In the genomic region with DNA sequence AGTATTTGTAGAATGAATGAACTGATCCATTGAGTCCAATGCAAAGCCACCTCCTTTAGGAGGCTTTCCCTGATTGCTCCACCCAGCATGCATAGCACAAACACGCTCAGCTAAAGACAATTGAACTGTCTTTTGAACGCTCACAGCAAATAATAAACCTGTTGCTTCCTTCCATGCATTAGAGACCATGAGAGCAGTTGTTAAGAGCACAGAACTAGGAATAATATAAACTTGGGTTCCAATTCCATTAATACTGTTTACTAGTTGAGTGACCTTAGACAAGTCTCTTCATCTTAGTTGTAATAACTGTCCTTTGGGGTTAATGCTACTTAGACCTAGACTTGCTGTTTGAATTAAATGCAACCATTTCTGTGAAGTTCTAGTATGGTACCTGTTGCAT, we compare ENCODE assay signal across 11 cellular contexts. TPM values are rescaled to one million over a fixed set of nuclear protein-coding genes. Genes with fewer than 3 reads are reported as not detected.
DNase-seq lines count a peak whose midpoint lies in the region; ATAC-seq and TF ChIP-seq lines count a peak whose summit lies in the region.
"Had no signal": no experiment of that assay in that cellular context is flagged by ENCODE, and none has a peak within 500 bp of the region (broad histone marks: within the 10 kb centered on the region; RNA-seq: fewer than 3 reads in every experiment).

No MANE protein-coding gene starts in this region.

- no peak for DNase-seq in CD8-positive, alpha-beta T cell
- no peak for DNase-seq in central memory CD8-positive, alpha-beta T cell (ENCODE audit: low spot score in 2 of 2)
- DNase-seq in NCI-H526 treated with DMSO at 0.1 percent for 48 hours (lab: John Stamatoyannopoulos, UW): no peak
- DNase-seq in lower lobe of right lung: no peak
- DNase-seq: NCI-H2171 had no signal

- H3K4me3 Mint-ChIP-seq in CD8-positive, alpha-beta T cell: no peak overlapping the region
- H3K4me3 Mint-ChIP-seq in central memory CD8-positive, alpha-beta T cell: no peak overlapping the region

- no peaks in the 10 kb centered on the region for H3K27me3 Mint-ChIP-seq in CD8-positive, alpha-beta T cell (ENCODE audit: low read depth)
- no peaks in the 10 kb centered on the region for H3K27me3 Mint-ChIP-seq in central memory CD8-positive, alpha-beta T cell

- H3K27ac Mint-ChIP-seq in CD8-positive, alpha-beta T cell: peak overlapping the region; percentile 98
- peak overlapping the region; percentile 99 for H3K27ac Mint-ChIP-seq in central memory CD8-positive, alpha-beta T cell (ENCODE audit: low read depth)

- no peaks in the 10 kb centered on the region for H3K36me3 Mint-ChIP-seq in CD8-positive, alpha-beta T cell
- H3K36me3 Mint-ChIP-seq in central memory CD8-positive, alpha-beta T cell (ENCODE audit: insufficient read depth): peaks cover 19% of the 10 kb centered on the region
- H3K36me3 Mint-ChIP-seq: mesothelial cell of epicardium had no signal

- POLR2A ChIA-PET in CD8-positive, alpha-beta T cell (lab: Charles Lee): interaction anchor here (0.8 kb wide), 1 partner anchor 12 kb away, joined by 3 read pairs; no protein-coding TSS in a partner anchor

- CTCF ChIA-PET in CD8-positive, alpha-beta T cell (lab: Charles Lee): interaction anchor here (1.2 kb wide), 1 partner anchor 26 kb away, joined by 5 read pairs; no protein-coding TSS in a partner anchor

- H3K9me3 ChIP-seq in CD8-positive, alpha-beta T cell (ENCODE audit: low read length): no peaks in the 10 kb centered on the region
- H3K9me3 ChIP-seq in KOPT-K1 (ENCODE audit: insufficient read depth, low read length, poor library complexity, severe bottlenecking) (no peaks in the 10 kb centered on the region), skeletal muscle tissue (ENCODE audit: control insufficient read depth in 3 of 3, low read length in 3 of 3) (no peaks in the 10 kb centered on the region), lower lobe of right lung (no peaks in the 10 kb centered on the region)

- no peaks in the 10 kb centered on the region for H3K9me3 Mint-ChIP-seq in CD8-positive, alpha-beta T cell
- H3K9me3 Mint-ChIP-seq in central memory CD8-positive, alpha-beta T cell: no peaks in the 10 kb centered on the region
- H3K9me3 Mint-ChIP-seq: mesothelial cell of epicardium had no signal

- no peak for ATAC-seq in CD8-positive, alpha-beta T cell
- no peak for ATAC-seq in central memory CD8-positive, alpha-beta T cell (replicated peaks; ENCODE audit: extremely low read depth, poor library complexity, severe bottlenecking)
- ATAC-seq in GM18861 (IDR thresholded peaks at IDR 0.05; ENCODE audit: unreplicated experiment): no peak
- no peak for ATAC-seq in lower lobe of right lung
- ATAC-seq: activated CD4-positive, CD25-positive, alpha-beta regulatory T cell treated with anti-CD3 and anti-CD28 coated beads, Interleukin-2, amount 50 U/mL, for 24 hours; activated naive CD4-positive, alpha-beta T cell treated with anti-CD3 and anti-CD28 coated beads, Interleukin-2, amount 50 U/mL, for 72 hours had no signal

- peaks cover 71% of the 10 kb centered on the region for H3K4me1 ChIP-seq in CD8-positive, alpha-beta T cell (ENCODE audit: insufficient read depth, low read length)
- H3K4me1 ChIP-seq in skeletal muscle tissue (ENCODE audit: control insufficient read depth in 3 of 3, insufficient read depth in 3 of 3, low read length in 3 of 3) (peaks cover 66 to 86% (median 70%) of the 10 kb centered on the region in 3 donors), lower lobe of right lung (peaks cover 81% of the 10 kb centered on the region)

- intact Hi-C loops in CD8-positive, alpha-beta T cell (cut with DNase I, micrococcal nuclease): loop anchor here (2.0 to 5.0 kb wide), 4 partner anchors 16 to 246 kb away; partner anchors contain the start of genes HDGF (in 1 of the 2), SMG5 (in 1 of the 2) and TMEM79 (in 1 of the 2)
- intact Hi-C loops in lower lobe of right lung (cut with DNase I): no loop called here

- no peak overlapping the region for H3K27ac ChIP-seq in CD8-positive, alpha-beta T cell (ENCODE audit: low read depth, low read length)
- H3K27ac ChIP-seq in KOPT-K1 (ENCODE audit: low read depth, low read length, poor library complexity, severe bottlenecking): peak overlapping the region; percentile 100
- H3K27ac ChIP-seq in skeletal muscle tissue (ENCODE audit: low read depth, low read length): peak overlapping the region; percentile 100
- no peak overlapping the region for H3K27ac ChIP-seq in lower lobe of right lung

- H3K4me1 Mint-ChIP-seq in CD8-positive, alpha-beta T cell (ENCODE audit: low read depth): peaks cover 71% of the 10 kb centered on the region
- H3K4me1 Mint-ChIP-seq in central memory CD8-positive, alpha-beta T cell: peaks cover 69% of the 10 kb centered on the region

- H3K27me3 ChIP-seq in CD8-positive, alpha-beta T cell (ENCODE audit: insufficient read depth, low read length): no peaks in the 10 kb centered on the region
- H3K27me3 ChIP-seq in skeletal muscle tissue (ENCODE audit: control insufficient read depth in 3 of 3, insufficient read depth in 3 of 3, low read length in 3 of 3) (no peaks in the 10 kb centered on the region), lower lobe of right lung (ENCODE audit: low read depth) (no peaks in the 10 kb centered on the region)

- no peak for TF ChIP-seq CTCF in CD8-positive, alpha-beta T cell (IDR thresholded peaks at IDR 0.05)
- TF ChIP-seq CTCF in lower lobe of right lung (IDR thresholded peaks at IDR 0.05): no peak

- no peak overlapping the region for H3K4me3 ChIP-seq in CD8-positive, alpha-beta T cell (ENCODE audit: low read depth, low read length)
- H3K4me3 ChIP-seq in skeletal muscle tissue (ENCODE audit: low read length in 3 of 3) (peak overlapping the region; percentile 41 to 75 (median 55)), lower lobe of right lung (no peak overlapping the region)

- no peaks in the 10 kb centered on the region for H3K36me3 ChIP-seq in CD8-positive, alpha-beta T cell (ENCODE audit: insufficient read depth, low read length)
- H3K36me3 ChIP-seq in KOPT-K1 (ENCODE audit: insufficient read depth, low read length) (no peaks in the 10 kb centered on the region), skeletal muscle tissue (ENCODE audit: control insufficient read depth in 3 of 3, insufficient read depth in 3 of 3, low read length in 3 of 3) (no peaks in the 10 kb centered on the region), lower lobe of right lung (no peaks in the 10 kb centered on the region)

- peak overlapping the region; percentile 57 to 89 (median 84) for H3K9ac ChIP-seq in skeletal muscle tissue (ENCODE audit: low read depth in 1 of 3, low read length in 3 of 3)

RNA-seq across cellular contexts. Expression of gene MEF2D, which starts 5.9 kb away (rescaled TPM):
- total RNA-seq in CD8-positive, alpha-beta T cell: 100 to 1,000 TPM; 227 to 230 TPM
- total RNA-seq in skeletal muscle tissue: 7.8 TPM
- total RNA-seq in lower lobe of right lung: 51.0 TPM

Comparison
In these comparisons a context has a peak if more than half of its experiments do, and no peak if none do; other contexts are left out.
1. H3K27ac ChIP-seq: peak in KOPT-K1 (single experiment) and skeletal muscle tissue (single experiment); none in CD8-positive, alpha-beta T cell (single experiment) and lower lobe of right lung (single experiment).
2. H3K4me3 ChIP-seq: peak in skeletal muscle tissue (3 of 3); none in CD8-positive, alpha-beta T cell (single experiment) and lower lobe of right lung (single experiment).